Comparison of ENCODE assay signal across 26 cellular contexts in genomic region chr12:116091579-116091978, GRCh38.
DNase-seq lines count a peak whose midpoint lies in the region; ATAC-seq lines count a peak whose summit lies in the region.
"Had no signal": no experiment of that assay in that cellular context is flagged by ENCODE, and none has a peak within 500 bp of the region (broad histone marks: within the 10 kb centered on the region; RNA-seq: fewer than 3 reads in every experiment).

No MANE protein-coding gene starts in this region.

- peak overlapping the region in 1 of 2 donors; percentile 16 for H3K4me3 Mint-ChIP-seq in activated T-cell treated with anti-CD3 and anti-CD28 coated beads, Interleukin-2, amount 50 U/mL, for 72 hours
- no peak overlapping the region for H3K4me3 Mint-ChIP-seq in stimulated activated naive CD8-positive, alpha-beta T cell treated with anti-CD3 and anti-CD28 coated beads, Interleukin-15, Interleukin-2, amounts not matched to agents 100 ng/mL and 50 ng/mL, for 24 hours
- H3K4me3 Mint-ChIP-seq: activated B cell treated with CpG ODN at 0.5 μM for 24 hours; brain; naive thymus-derived CD8-positive, alpha-beta T cell; type B pancreatic cell had no signal

- no peak for DNase-seq in activated T-cell treated with anti-CD3 and anti-CD28 coated beads, Interleukin-2, amount 50 U/mL, for 72 hours
- DNase-seq in activated T-cell treated with anti-CD3 and anti-CD28 coated beads for 4 hours (no peak), MV-4-11 (lab: John Stamatoyannopoulos, UW) (peak; percentile 18), dedifferentiated amniotic fluid mesenchymal stem cell (ENCODE audit: extremely low spot score) (peak; percentile 28), globus pallidus (ENCODE audit: low spot score) (no peak)
- DNase-seq: activated B cell treated with CpG ODN at 0.5 μM for 24 hours; activated CD4-positive, alpha-beta T cell treated with anti-CD3 and anti-CD28 coated beads, Interleukin-2, amount 50 U/mL, for 4 hours; activated gamma-delta T cell; adrenal gland; Calu3; cerebellar nuclear complex; DND-41; kidney; naive thymus-derived CD8-positive, alpha-beta T cell; NCI-H2171 treated with DMSO at 0.1 percent for 48 hours; NCI-H510A treated with DMSO at 0.1 percent for 48 hours; ovary; SHP77; stimulated activated CD4-positive, alpha-beta T cell treated with anti-CD3 and anti-CD28 coated beads, Interleukin-1b, Interleukin-23, amount 100 ng/mL, for 48 hours; T1000 had no signal

- H3K4me1 Mint-ChIP-seq in activated T-cell treated with anti-CD3 and anti-CD28 coated beads, Interleukin-2, amount 50 U/mL, for 72 hours (ENCODE audit: low read depth): peaks cover 50% of the 10 kb centered on the region
- H3K4me1 Mint-ChIP-seq in stimulated activated naive CD8-positive, alpha-beta T cell treated with anti-CD3 and anti-CD28 coated beads, Interleukin-15, Interleukin-2, amounts not matched to agents 100 ng/mL and 50 ng/mL, for 24 hours (ENCODE audit: low read depth): peaks cover 44% of the 10 kb centered on the region

- peak; percentile 46 to 54 for ATAC-seq in activated T-cell treated with anti-CD3 and anti-CD28 coated beads, Interleukin-2, amount 50 U/mL, for 72 hours (replicated peaks in 1 of 2)
- ATAC-seq in GM19023 (IDR thresholded peaks at IDR 0.05; ENCODE audit: unreplicated experiment): no peak
- ATAC-seq: HCT116; naive thymus-derived CD8-positive, alpha-beta T cell; Panc1 had no signal

- no peaks in the 10 kb centered on the region for H3K9me3 Mint-ChIP-seq in activated T-cell treated with anti-CD3 and anti-CD28 coated beads, Interleukin-2, amount 50 U/mL, for 72 hours
- no peaks in the 10 kb centered on the region for H3K9me3 Mint-ChIP-seq in stimulated activated naive CD8-positive, alpha-beta T cell treated with anti-CD3 and anti-CD28 coated beads, Interleukin-15, Interleukin-2, amounts not matched to agents 100 ng/mL and 50 ng/mL, for 24 hours
- H3K9me3 Mint-ChIP-seq: activated B cell treated with CpG ODN at 0.5 μM for 24 hours; naive thymus-derived CD8-positive, alpha-beta T cell; type B pancreatic cell had no signal

- no peak overlapping the region for H3K27ac Mint-ChIP-seq in activated T-cell treated with anti-CD3 and anti-CD28 coated beads, Interleukin-2, amount 50 U/mL, for 72 hours
- H3K27ac Mint-ChIP-seq in stimulated activated naive CD8-positive, alpha-beta T cell treated with anti-CD3 and anti-CD28 coated beads, Interleukin-15, Interleukin-2, amounts not matched to agents 100 ng/mL and 50 ng/mL, for 24 hours: peak overlapping the region; percentile 55
- H3K27ac Mint-ChIP-seq: activated B cell treated with CpG ODN at 0.5 μM for 24 hours, brain, type B pancreatic cell had no signal

- H3K36me3 Mint-ChIP-seq in activated T-cell treated with anti-CD3 and anti-CD28 coated beads, Interleukin-2, amount 50 U/mL, for 72 hours (ENCODE audit: insufficient read depth in 2 of 2): peaks cover 2% of the 10 kb centered on the region in 2 donors
- H3K36me3 Mint-ChIP-seq in stimulated activated naive CD8-positive, alpha-beta T cell treated with anti-CD3 and anti-CD28 coated beads, Interleukin-15, Interleukin-2, amounts not matched to agents 100 ng/mL and 50 ng/mL, for 24 hours (ENCODE audit: low read depth): peaks cover 40% of the 10 kb centered on the region

- no peaks in the 10 kb centered on the region for H3K27me3 Mint-ChIP-seq in activated T-cell treated with anti-CD3 and anti-CD28 coated beads, Interleukin-2, amount 50 U/mL, for 72 hours (ENCODE audit: low read depth)
- H3K27me3 Mint-ChIP-seq in stimulated activated naive CD8-positive, alpha-beta T cell treated with anti-CD3 and anti-CD28 coated beads, Interleukin-15, Interleukin-2, amounts not matched to agents 100 ng/mL and 50 ng/mL, for 24 hours: no peaks in the 10 kb centered on the region
- H3K27me3 Mint-ChIP-seq: activated B cell treated with CpG ODN at 0.5 μM for 24 hours; brain; naive thymus-derived CD8-positive, alpha-beta T cell; type B pancreatic cell had no signal

Comparison
In these comparisons a context has a peak if more than half of its experiments do, and no peak if none do; other contexts are left out.
1. DNase-seq: peak in MV-4-11 (single experiment) and dedifferentiated amniotic fluid mesenchymal stem cell (single experiment); none in activated T-cell treated with anti-CD3 and anti-CD28 coated beads, Interleukin-2, amount 50 U/mL, for 72 hours (0 of 2), activated T-cell treated with anti-CD3 and anti-CD28 coated beads for 4 hours (single experiment) and globus pallidus (single experiment).